In the genomic region with DNA sequence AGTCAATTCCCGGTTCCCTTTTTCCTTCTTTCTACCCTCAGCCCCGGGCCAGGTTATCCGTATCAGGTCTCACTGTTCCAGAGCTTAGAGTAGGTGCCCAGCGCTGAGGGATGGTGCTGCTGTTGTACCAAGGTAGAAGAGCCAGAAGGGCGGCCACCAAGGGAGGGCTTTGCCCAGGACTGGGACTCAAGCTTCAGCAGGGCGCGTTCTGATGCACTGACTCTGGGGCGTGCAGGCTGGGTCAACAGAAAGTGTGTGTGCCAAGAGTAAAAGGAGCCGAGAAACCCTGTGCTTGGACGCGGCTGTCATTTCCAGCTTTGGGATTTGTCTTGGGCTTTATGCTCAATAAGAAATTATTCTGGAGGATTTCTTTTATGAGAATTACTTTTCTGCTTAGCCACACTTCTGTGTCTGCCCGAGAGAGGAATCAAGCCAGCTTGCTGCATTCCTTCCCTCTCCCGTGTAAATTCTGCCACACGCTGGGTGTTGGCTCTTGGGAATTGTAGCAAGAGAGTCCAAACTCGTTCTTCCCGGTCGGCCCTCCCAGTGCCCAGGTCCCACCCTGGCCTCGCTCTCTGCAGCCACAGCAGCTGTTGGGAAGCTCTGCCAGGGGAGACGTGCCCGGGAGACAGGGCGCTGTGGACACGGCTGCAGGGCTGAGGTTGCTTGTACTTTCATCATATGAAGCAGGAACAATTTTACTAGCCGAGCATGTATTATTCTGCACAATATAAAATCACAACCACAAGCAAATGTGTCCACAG, we compare ENCODE assay signal across 11 cellular contexts.
A peak's percentile ranks its signal among the peaks of the same experiment; 100 is the strongest.
DNase-seq lines count a peak whose midpoint lies in the region; ATAC-seq and TF ChIP-seq lines count a peak whose summit lies in the region.
"Had no signal": no experiment of that assay in that cellular context is flagged by ENCODE, and none has a peak within 500 bp of the region (broad histone marks: within the 10 kb centered on the region; RNA-seq: fewer than 3 reads in every experiment).

No MANE protein-coding gene starts in this region.

- H3K79me2 ChIP-seq in GM23338 (replicated peaks; ENCODE audit: insufficient read depth): no peaks in the 10 kb centered on the region

- H3K4me3 Mint-ChIP-seq in GM23338: no peak overlapping the region
- no peak overlapping the region for H3K4me3 Mint-ChIP-seq in activated T-helper 17 cell treated with anti-CD3 and anti-CD28 coated beads, Interleukin-2, amount 50 U/mL, for 72 hours

- H3K9me3 Mint-ChIP-seq in GM23338: peaks cover 11% of the 10 kb centered on the region; the same call in 2 of the 3 replicates
- no peaks in the 10 kb centered on the region for H3K9me3 Mint-ChIP-seq in activated T-helper 17 cell treated with anti-CD3 and anti-CD28 coated beads, Interleukin-2, amount 50 U/mL, for 72 hours

- H3K27me3 ChIP-seq in GM23338 (ENCODE audit: insufficient read depth) (no peaks in the 10 kb centered on the region), body of pancreas (no peaks in the 10 kb centered on the region), heart right ventricle (no peaks in the 10 kb centered on the region), gastrocnemius medialis (no peaks in the 10 kb centered on the region)
- H3K27me3 ChIP-seq: brain microvascular endothelial cell had no signal

- TF ChIP-seq POLR2A in body of pancreas (IDR thresholded peaks at IDR 0.05): no peak
- TF ChIP-seq POLR2A in gastrocnemius medialis (IDR thresholded peaks at IDR 0.05): no peak

- in situ Hi-C loops in gastrocnemius medialis (cut with MboI; ENCODE audit: low sequenced_read_pairs in 4 of 4): no loop called here

- no peak overlapping the region for H3K4me2 ChIP-seq in GM23338

- H3K9me3 ChIP-seq in body of pancreas: no peaks in the 10 kb centered on the region
- no peaks in the 10 kb centered on the region for H3K9me3 ChIP-seq in heart right ventricle
- H3K9me3 ChIP-seq in gastrocnemius medialis: no peaks in the 10 kb centered on the region

- peak; percentile 26 for ATAC-seq in GM23338
- ATAC-seq in body of pancreas: peak; percentile 49
- peak; percentile 8 to 48 (median 40) for ATAC-seq in heart right ventricle
- peak in 1 of 2 donors; percentile 68 for ATAC-seq in gastrocnemius medialis
- no peak for ATAC-seq in activated T-helper 17 cell treated with anti-CD3 and anti-CD28 coated beads, Interleukin-2, amount 50 U/mL, for 72 hours (replicated peaks)
- no peak for ATAC-seq in GM18870 (IDR thresholded peaks at IDR 0.05; ENCODE audit: unreplicated experiment)
- ATAC-seq in GM18511 (IDR thresholded peaks at IDR 0.05; ENCODE audit: unreplicated experiment): no peak

- H3K4me3 ChIP-seq in GM23338 (no peak overlapping the region), body of pancreas (no peak overlapping the region), heart right ventricle (peak overlapping the region in 2 of 10 donors; percentile 3 to 14), gastrocnemius medialis (peak overlapping the region in 3 of 4 donors; percentile 20 to 41 (median 21))

- H3K36me3 ChIP-seq in GM23338 (ENCODE audit: insufficient read depth) (no peaks in the 10 kb centered on the region), body of pancreas (replicated peaks in 1 of 2; ENCODE audit: insufficient read depth in 1 of 2, low read depth in 2 of 2) (peaks cover 0 to under 1% of the 10 kb centered on the region in 2 donors), heart right ventricle (peaks cover 0 to 27% (median 6%) of the 10 kb centered on the region in 9 donors), gastrocnemius medialis (peaks cover 0 to 6% of the 10 kb centered on the region in 2 donors)
- H3K36me3 ChIP-seq: brain microvascular endothelial cell had no signal

- H3K4me1 ChIP-seq in GM23338 (ENCODE audit: insufficient read depth): no peaks in the 10 kb centered on the region
- H3K4me1 ChIP-seq in body of pancreas: peaks cover 4% of the 10 kb centered on the region
- H3K4me1 ChIP-seq in heart right ventricle: peaks cover 0 to 25% (median 14%) of the 10 kb centered on the region in 9 donors
- peaks cover 18 to 19% of the 10 kb centered on the region in 2 donors for H3K4me1 ChIP-seq in gastrocnemius medialis

- no peaks in the 10 kb centered on the region for H3K9me2 ChIP-seq in GM23338 (ENCODE audit: insufficient read depth)

- H3K4me1 Mint-ChIP-seq in GM23338: peaks cover 7% of the 10 kb centered on the region
- H3K4me1 Mint-ChIP-seq in activated T-helper 17 cell treated with anti-CD3 and anti-CD28 coated beads, Interleukin-2, amount 50 U/mL, for 72 hours: no peaks in the 10 kb centered on the region

- 27 to 37% methylated on average over 22 to 23 of the region's 23 CpGs for WGBS in body of pancreas, 2 donors
- 55 to 57% methylated on average over 23 of the region's 23 CpGs for WGBS in heart right ventricle, 2 donors

- no peaks in the 10 kb centered on the region for H3F3A ChIP-seq in GM23338 (replicated peaks; ENCODE audit: low read depth)

- H3K27ac ChIP-seq in GM23338 (ENCODE audit: low read depth) (no peak overlapping the region), body of pancreas (no peak overlapping the region), heart right ventricle (no peak overlapping the region), gastrocnemius medialis (no peak overlapping the region)
- H3K27ac ChIP-seq: brain microvascular endothelial cell had no signal

- no peak overlapping the region for H3K27ac Mint-ChIP-seq in GM23338
- no peak overlapping the region for H3K27ac Mint-ChIP-seq in activated T-helper 17 cell treated with anti-CD3 and anti-CD28 coated beads, Interleukin-2, amount 50 U/mL, for 72 hours

- no peaks in the 10 kb centered on the region for H4K20me1 ChIP-seq in GM23338 (replicated peaks; ENCODE audit: insufficient read depth)

- H3K36me3 Mint-ChIP-seq in GM23338 (ENCODE audit: low read depth): peaks cover 13% of the 10 kb centered on the region; the same call in 2 of the 3 replicates
- H3K36me3 Mint-ChIP-seq in activated T-helper 17 cell treated with anti-CD3 and anti-CD28 coated beads, Interleukin-2, amount 50 U/mL, for 72 hours (ENCODE audit: low read depth): peaks cover 6% of the 10 kb centered on the region

- H3K27me3 Mint-ChIP-seq in GM23338 (ENCODE audit: insufficient read depth, low read depth, poor library complexity): peaks cover 3% of the 10 kb centered on the region
- no peaks in the 10 kb centered on the region for H3K27me3 Mint-ChIP-seq in activated T-helper 17 cell treated with anti-CD3 and anti-CD28 coated beads, Interleukin-2, amount 50 U/mL, for 72 hours

- DNase-seq in GM23338 (ENCODE audit: low spot score) (no peak), body of pancreas (peak in 3 of 4 donors; percentile 17 to 51 (median 46)), heart right ventricle (no peak), gastrocnemius medialis (peak in 1 of 2 donors; percentile 47), NCI-H510A treated with DMSO at 0.1 percent for 48 hours (lab: John Stamatoyannopoulos, UW) (no peak)
- DNase-seq: brain microvascular endothelial cell; MM.1S; stimulated activated CD4-positive, alpha-beta T cell treated with anti-CD3 and anti-CD28 coated beads, Interleukin-2, amount 100 ng/mL, for 48 hours had no signal

- intact Hi-C loops in body of pancreas (cut with DNase I): no loop called here
- intact Hi-C loops in heart right ventricle (cut with DNase I): no loop called here
- intact Hi-C loops in gastrocnemius medialis (cut with DNase I; ENCODE audit: low total_unique reads): no loop called here

- no peak overlapping the region for H2AFZ ChIP-seq in GM23338

- no peak for TF ChIP-seq CTCF in GM23338 (conservative IDR thresholded peaks at IDR 0.05; ENCODE audit: low read depth in 2 of 2)
- TF ChIP-seq CTCF in body of pancreas (IDR thresholded peaks at IDR 0.05): no peak
- TF ChIP-seq CTCF in heart right ventricle (IDR thresholded peaks at IDR 0.05): no peak
- TF ChIP-seq CTCF in gastrocnemius medialis (IDR thresholded peaks at IDR 0.05 in 4 of 5, conservative IDR thresholded peaks at IDR 0.05 in 1 of 5): no peak

TF ChIP-seq in GM23338, 12 proteins besides CTCF, POLR2A, EP300 and RAD21:
- no peak for TF ChIP-seq EZH2 (IDR thresholded peaks at IDR 0.05; ENCODE audit: low read depth, unreplicated experiment)
- no peak for TF ChIP-seq JUNB (IDR thresholded peaks at IDR 0.05; ENCODE audit: unreplicated experiment)
- no peak for TF ChIP-seq POLR2AphosphoS5 (IDR thresholded peaks at IDR 0.05; ENCODE audit: low read depth)

Comparison
In these comparisons a context has a peak if more than half of its experiments do, and no peak if none do; other contexts are left out.
1. ATAC-seq: peak in GM23338 (single experiment), body of pancreas (single experiment) and heart right ventricle (8 of 8); none in activated T-helper 17 cell treated with anti-CD3 and anti-CD28 coated beads, Interleukin-2, amount 50 U/mL, for 72 hours (single experiment), GM18870 (single experiment) and GM18511 (single experiment).
2. DNase-seq: peak in body of pancreas (3 of 4); none in GM23338 (single experiment), heart right ventricle (0 of 2) and NCI-H510A treated with DMSO at 0.1 percent for 48 hours (single experiment).
3. H3K4me3 ChIP-seq: peak in gastrocnemius medialis (3 of 4); none in GM23338 (single experiment) and body of pancreas (0 of 2).